2 cellular contexts compared by ENCODE assay signal in the genomic region with DNA sequence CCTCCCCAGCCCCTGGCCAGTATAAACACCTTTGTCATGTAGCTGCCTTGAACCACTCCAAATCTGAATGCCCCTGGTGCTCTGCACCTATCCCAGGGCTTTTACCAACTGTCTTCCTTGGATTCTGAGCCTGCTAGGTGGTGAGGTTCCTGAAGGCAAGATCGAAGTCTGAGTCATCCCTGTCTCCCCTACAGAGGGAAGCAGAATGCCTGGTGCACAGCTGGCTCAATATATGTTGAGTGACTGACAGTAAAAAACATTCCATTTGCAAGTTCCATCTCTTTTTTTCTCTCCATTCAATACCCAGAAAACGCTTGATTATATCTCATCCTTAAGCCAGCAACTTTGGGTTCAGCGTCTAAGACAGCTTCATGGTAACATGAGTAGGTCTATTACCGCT.
TF ChIP-seq lines count a peak whose summit lies in the region.

No MANE protein-coding gene starts in this region.

TF ChIP-seq in IMR-90, 13 proteins besides CTCF, POLR2A, EP300 and RAD21:
- TF ChIP-seq MAFK (IDR thresholded peaks at IDR 0.05; ENCODE audit: low read depth, low read length) (no peak), CHD1 (IDR thresholded peaks at IDR 0.05; ENCODE audit: low read depth, low read length) (no peak), NFE2L2 (IDR thresholded peaks at IDR 0.05; ENCODE audit: low read depth, low read length) (no peak), RCOR1 (IDR thresholded peaks at IDR 0.05; ENCODE audit: insufficient replicate concordance, low read length) (no peak), SMC3 (IDR thresholded peaks at IDR 0.05; ENCODE audit: low read depth, low read length) (no peak), BHLHE40 (IDR thresholded peaks at IDR 0.05; ENCODE audit: low read depth, low read length) (no peak), MXI1 (IDR thresholded peaks at IDR 0.05; ENCODE audit: borderline replicate concordance, low read depth, low read length) (no peak)
- TF ChIP-seq, protein P1, sequence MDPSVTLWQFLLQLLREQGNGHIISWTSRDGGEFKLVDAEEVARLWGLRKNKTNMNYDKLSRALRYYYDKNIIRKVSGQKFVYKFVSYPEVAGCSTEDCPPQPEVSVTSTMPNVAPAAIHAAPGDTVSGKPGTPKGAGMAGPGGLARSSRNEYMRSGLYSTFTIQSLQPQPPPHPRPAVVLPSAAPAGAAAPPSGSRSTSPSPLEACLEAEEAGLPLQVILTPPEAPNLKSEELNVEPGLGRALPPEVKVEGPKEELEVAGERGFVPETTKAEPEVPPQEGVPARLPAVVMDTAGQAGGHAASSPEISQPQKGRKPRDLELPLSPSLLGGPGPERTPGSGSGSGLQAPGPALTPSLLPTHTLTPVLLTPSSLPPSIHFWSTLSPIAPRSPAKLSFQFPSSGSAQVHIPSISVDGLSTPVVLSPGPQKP (IDR thresholded peaks at IDR 0.05; ENCODE audit: borderline replicate concordance, low read depth, low read length), result no peak
- TF ChIP-seq, protein P2, sequence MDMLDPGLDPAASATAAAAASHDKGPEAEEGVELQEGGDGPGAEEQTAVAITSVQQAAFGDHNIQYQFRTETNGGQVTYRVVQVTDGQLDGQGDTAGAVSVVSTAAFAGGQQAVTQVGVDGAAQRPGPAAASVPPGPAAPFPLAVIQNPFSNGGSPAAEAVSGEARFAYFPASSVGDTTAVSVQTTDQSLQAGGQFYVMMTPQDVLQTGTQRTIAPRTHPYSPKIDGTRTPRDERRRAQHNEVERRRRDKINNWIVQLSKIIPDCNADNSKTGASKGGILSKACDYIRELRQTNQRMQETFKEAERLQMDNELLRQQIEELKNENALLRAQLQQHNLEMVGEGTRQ (IDR thresholded peaks at IDR 0.05; ENCODE audit: low read depth, low read length), result no peak

TF ChIP-seq in GM23338, 12 proteins besides CTCF, POLR2A, EP300 and RAD21:
- TF ChIP-seq, protein P3, sequence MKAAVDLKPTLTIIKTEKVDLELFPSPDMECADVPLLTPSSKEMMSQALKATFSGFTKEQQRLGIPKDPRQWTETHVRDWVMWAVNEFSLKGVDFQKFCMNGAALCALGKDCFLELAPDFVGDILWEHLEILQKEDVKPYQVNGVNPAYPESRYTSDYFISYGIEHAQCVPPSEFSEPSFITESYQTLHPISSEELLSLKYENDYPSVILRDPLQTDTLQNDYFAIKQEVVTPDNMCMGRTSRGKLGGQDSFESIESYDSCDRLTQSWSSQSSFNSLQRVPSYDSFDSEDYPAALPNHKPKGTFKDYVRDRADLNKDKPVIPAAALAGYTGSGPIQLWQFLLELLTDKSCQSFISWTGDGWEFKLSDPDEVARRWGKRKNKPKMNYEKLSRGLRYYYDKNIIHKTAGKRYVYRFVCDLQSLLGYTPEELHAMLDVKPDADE (IDR thresholded peaks at IDR 0.05), result no peak
- TF ChIP-seq ZNF331 (CRISPR knock-in tag; IDR thresholded peaks at IDR 0.05; ENCODE audit: low read depth), result no peak
- no peak for TF ChIP-seq STAT1 (IDR thresholded peaks at IDR 0.05; ENCODE audit: unreplicated experiment)
- no peak for TF ChIP-seq CREB1 (CRISPR knock-in tag; IDR thresholded peaks at IDR 0.05; ENCODE audit: low read depth)
- no peak for TF ChIP-seq JUNB (IDR thresholded peaks at IDR 0.05; ENCODE audit: unreplicated experiment)
- TF ChIP-seq, protein P4, sequence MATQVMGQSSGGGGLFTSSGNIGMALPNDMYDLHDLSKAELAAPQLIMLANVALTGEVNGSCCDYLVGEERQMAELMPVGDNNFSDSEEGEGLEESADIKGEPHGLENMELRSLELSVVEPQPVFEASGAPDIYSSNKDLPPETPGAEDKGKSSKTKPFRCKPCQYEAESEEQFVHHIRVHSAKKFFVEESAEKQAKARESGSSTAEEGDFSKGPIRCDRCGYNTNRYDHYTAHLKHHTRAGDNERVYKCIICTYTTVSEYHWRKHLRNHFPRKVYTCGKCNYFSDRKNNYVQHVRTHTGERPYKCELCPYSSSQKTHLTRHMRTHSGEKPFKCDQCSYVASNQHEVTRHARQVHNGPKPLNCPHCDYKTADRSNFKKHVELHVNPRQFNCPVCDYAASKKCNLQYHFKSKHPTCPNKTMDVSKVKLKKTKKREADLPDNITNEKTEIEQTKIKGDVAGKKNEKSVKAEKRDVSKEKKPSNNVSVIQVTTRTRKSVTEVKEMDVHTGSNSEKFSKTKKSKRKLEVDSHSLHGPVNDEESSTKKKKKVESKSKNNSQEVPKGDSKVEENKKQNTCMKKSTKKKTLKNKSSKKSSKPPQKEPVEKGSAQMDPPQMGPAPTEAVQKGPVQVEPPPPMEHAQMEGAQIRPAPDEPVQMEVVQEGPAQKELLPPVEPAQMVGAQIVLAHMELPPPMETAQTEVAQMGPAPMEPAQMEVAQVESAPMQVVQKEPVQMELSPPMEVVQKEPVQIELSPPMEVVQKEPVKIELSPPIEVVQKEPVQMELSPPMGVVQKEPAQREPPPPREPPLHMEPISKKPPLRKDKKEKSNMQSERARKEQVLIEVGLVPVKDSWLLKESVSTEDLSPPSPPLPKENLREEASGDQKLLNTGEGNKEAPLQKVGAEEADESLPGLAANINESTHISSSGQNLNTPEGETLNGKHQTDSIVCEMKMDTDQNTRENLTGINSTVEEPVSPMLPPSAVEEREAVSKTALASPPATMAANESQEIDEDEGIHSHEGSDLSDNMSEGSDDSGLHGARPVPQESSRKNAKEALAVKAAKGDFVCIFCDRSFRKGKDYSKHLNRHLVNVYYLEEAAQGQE (IDR thresholded peaks at IDR 0.05; ENCODE audit: unreplicated experiment), result no peak
- no peak for TF ChIP-seq POLR2AphosphoS5 (IDR thresholded peaks at IDR 0.05; ENCODE audit: low read depth)
- no peak for TF ChIP-seq ZNF114 (CRISPR knock-in tag; IDR thresholded peaks at IDR 0.05)
- TF ChIP-seq EZH2 (IDR thresholded peaks at IDR 0.05; ENCODE audit: low read depth, unreplicated experiment), result no peak
- no peak for TF ChIP-seq NANOG (IDR thresholded peaks at IDR 0.05; ENCODE audit: borderline replicate concordance)
- TF ChIP-seq, protein P5, sequence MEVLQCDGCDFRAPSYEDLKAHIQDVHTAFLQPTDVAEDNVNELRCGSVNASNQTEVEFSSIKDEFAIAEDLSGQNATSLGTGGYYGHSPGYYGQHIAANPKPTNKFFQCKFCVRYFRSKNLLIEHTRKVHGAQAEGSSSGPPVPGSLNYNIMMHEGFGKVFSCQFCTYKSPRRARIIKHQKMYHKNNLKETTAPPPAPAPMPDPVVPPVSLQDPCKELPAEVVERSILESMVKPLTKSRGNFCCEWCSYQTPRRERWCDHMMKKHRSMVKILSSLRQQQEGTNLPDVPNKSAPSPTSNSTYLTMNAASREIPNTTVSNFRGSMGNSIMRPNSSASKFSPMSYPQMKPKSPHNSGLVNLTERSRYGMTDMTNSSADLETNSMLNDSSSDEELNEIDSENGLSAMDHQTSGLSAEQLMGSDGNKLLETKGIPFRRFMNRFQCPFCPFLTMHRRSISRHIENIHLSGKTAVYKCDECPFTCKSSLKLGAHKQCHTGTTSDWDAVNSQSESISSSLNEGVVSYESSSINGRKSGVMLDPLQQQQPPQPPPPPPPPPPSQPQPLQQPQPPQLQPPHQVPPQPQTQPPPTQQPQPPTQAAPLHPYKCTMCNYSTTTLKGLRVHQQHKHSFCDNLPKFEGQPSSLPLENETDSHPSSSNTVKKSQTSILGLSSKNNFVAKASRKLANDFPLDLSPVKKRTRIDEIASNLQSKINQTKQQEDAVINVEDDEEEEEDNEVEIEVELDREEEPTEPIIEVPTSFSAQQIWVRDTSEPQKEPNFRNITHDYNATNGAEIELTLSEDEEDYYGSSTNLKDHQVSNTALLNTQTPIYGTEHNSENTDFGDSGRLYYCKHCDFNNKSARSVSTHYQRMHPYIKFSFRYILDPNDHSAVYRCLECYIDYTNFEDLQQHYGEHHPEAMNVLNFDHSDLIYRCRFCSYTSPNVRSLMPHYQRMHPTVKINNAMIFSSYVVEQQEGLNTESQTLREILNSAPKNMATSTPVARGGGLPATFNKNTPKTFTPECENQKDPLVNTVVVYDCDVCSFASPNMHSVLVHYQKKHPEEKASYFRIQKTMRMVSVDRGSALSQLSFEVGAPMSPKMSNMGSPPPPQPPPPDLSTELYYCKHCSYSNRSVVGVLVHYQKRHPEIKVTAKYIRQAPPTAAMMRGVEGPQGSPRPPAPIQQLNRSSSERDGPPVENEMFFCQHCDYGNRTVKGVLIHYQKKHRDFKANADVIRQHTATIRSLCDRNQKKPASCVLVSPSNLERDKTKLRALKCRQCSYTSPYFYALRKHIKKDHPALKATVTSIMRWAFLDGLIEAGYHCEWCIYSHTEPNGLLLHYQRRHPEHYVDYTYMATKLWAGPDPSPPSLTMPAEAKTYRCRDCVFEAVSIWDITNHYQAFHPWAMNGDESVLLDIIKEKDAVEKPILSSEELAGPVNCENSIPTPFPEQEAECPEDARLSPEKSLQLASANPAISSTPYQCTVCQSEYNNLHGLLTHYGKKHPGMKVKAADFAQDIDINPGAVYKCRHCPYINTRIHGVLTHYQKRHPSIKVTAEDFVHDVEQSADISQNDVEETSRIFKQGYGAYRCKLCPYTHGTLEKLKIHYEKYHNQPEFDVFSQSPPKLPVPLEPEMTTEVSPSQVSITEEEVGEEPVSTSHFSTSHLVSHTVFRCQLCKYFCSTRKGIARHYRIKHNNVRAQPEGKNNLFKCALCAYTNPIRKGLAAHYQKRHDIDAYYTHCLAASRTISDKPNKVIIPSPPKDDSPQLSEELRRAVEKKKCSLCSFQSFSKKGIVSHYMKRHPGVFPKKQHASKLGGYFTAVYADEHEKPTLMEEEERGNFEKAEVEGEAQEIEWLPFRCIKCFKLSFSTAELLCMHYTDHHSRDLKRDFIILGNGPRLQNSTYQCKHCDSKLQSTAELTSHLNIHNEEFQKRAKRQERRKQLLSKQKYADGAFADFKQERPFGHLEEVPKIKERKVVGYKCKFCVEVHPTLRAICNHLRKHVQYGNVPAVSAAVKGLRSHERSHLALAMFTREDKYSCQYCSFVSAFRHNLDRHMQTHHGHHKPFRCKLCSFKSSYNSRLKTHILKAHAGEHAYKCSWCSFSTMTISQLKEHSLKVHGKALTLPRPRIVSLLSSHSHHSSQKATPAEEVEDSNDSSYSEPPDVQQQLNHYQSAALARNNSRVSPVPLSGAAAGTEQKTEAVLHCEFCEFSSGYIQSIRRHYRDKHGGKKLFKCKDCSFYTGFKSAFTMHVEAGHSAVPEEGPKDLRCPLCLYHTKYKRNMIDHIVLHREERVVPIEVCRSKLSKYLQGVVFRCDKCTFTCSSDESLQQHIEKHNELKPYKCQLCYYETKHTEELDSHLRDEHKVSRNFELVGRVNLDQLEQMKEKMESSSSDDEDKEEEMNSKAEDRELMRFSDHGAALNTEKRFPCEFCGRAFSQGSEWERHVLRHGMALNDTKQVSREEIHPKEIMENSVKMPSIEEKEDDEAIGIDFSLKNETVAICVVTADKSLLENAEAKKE (CRISPR knock-in tag; IDR thresholded peaks at IDR 0.05), result no peak
- no peak for TF ChIP-seq EZH2phosphoT487 (IDR thresholded peaks at IDR 0.05; ENCODE audit: unreplicated experiment)
